9 cellular contexts compared by ENCODE assay signal in the genomic region with DNA sequence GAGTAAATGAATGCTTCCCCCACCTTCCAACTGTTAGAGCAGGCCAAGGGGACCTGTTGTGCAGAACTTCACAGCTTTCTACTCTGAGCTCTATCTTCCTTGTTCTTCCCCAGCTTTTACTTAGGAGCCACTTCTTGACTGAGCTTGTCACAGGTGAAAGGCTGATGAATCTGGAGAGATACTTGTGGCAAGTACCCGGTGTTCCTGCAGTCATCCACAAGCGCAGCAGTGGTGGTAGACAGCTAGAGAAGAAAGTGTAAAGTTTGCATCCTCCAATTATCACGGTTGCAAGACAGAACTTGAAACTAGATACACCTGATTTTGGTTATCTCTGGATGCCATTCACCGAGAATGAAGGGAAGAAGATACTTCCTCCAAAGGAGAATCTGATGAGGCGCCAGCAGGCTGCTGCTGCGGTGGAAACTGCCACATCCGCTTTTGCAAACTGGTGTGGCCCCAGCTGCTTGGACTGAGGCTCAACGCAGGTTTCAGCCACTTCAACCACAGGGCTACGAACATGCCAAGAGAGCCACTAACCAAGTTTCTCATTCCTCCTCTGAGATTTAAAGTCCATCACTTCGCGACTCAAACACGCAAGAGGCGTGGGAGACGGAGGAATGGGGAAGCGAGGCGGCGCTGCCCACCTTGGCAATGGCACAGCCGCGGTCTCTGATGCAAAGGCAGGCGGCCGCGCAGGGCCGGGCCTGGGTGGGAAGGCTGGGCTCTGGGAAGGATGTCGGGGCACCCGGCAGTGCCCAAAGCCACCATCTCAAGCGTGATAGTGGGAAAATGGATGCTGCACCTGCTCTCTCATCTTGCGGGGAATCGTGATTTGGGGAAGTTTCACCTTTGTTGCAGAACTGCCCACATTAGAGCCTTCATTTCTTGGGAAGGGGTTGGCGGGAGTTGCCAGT. TPM values are rescaled to one million over a fixed set of nuclear protein-coding genes. Genes with fewer than 3 reads are reported as not detected.
DNase-seq lines count a peak whose midpoint lies in the region; ATAC-seq and TF ChIP-seq lines count a peak whose summit lies in the region.
"Had no signal": no experiment of that assay in that cellular context is flagged by ENCODE, and none has a peak within 500 bp of the region (broad histone marks: within the 10 kb centered on the region; RNA-seq: fewer than 3 reads in every experiment).

No MANE protein-coding gene starts in this region.

- peak overlapping the region; percentile 91 for H3K4me2 ChIP-seq in osteoblast (ENCODE audit: insufficient read depth, low read length)

- H3K79me2 ChIP-seq in osteoblast (ENCODE audit: insufficient read depth, low read length), result no peaks in the 10 kb centered on the region

- peaks cover 11% of the 10 kb centered on the region for H3K4me1 ChIP-seq in osteoblast (ENCODE audit: insufficient read depth, low read length)

- no peak overlapping the region for H3K27ac Mint-ChIP-seq in activated CD4-positive, alpha-beta memory T cell treated with anti-CD3 and anti-CD28 coated beads, Interleukin-2, amount 10 ng/mL, durations not matched to agents 7 days and 5 days

- H3K27me3 ChIP-seq in HL-60 (ENCODE audit: insufficient read depth, poor library complexity, severe bottlenecking) (peaks cover 17% of the 10 kb centered on the region), osteoblast (ENCODE audit: insufficient read depth, low read length) (peaks cover 32% of the 10 kb centered on the region)

- peaks cover 23% of the 10 kb centered on the region for H3K4me1 Mint-ChIP-seq in activated CD4-positive, alpha-beta memory T cell treated with anti-CD3 and anti-CD28 coated beads, Interleukin-2, amount 10 ng/mL, durations not matched to agents 7 days and 5 days

- H3K27ac ChIP-seq in HL-60 (replicated peaks) (no peak overlapping the region), osteoblast (ENCODE audit: low read depth, low read length) (peak overlapping the region; percentile 28)

- H3K4me3 Mint-ChIP-seq in activated CD4-positive, alpha-beta memory T cell treated with anti-CD3 and anti-CD28 coated beads, Interleukin-2, amount 10 ng/mL, durations not matched to agents 7 days and 5 days, result peak overlapping the region; percentile 76

- POLR2A ChIA-PET in activated CD4-positive, alpha-beta memory T cell treated with anti-CD3 and anti-CD28 coated beads, Interleukin-2, amount 10 ng/mL, durations not matched to agents 7 days and 5 days (lab: Charles Lee), result interaction anchor here (1.2 kb wide), 1 partner anchor 42 kb away, joined by 3 read pairs; no protein-coding TSS in a partner anchor

- H4K20me1 ChIP-seq in osteoblast (ENCODE audit: insufficient read depth, low read length), result no peaks in the 10 kb centered on the region

- ATAC-seq in GM21423 (IDR thresholded peaks at IDR 0.05; ENCODE audit: unreplicated experiment), result peak; percentile 89

- no peaks in the 10 kb centered on the region for H3K9me3 ChIP-seq in osteoblast (ENCODE audit: low read depth, low read length)

- H3K4me3 ChIP-seq in HL-60 (replicated peaks; ENCODE audit: insufficient read depth, low read length) (no peak overlapping the region), foreskin fibroblast (ENCODE audit: low read depth in 1 of 2, low read length in 2 of 2) (peak overlapping the region; percentile 61 to 64), osteoblast (ENCODE audit: insufficient read depth, low read length) (peak overlapping the region; percentile 70)

- CTCF ChIA-PET in activated CD4-positive, alpha-beta memory T cell treated with anti-CD3 and anti-CD28 coated beads, Interleukin-2, amount 10 ng/mL, durations not matched to agents 7 days and 5 days (lab: Charles Lee), result interaction anchor here (1.2 kb wide), 1 partner anchor 197 kb away, joined by 3 read pairs; no protein-coding TSS in a partner anchor

- peak; percentile 22 for DNase-seq in ELF-1 (ENCODE audit: low read depth, low spot score)
- peak; percentile 49 to 96 for DNase-seq in HL-60 (ENCODE audit: low read depth in 1 of 2, low spot score in 1 of 2)
- DNase-seq in activated CD4-positive, alpha-beta memory T cell treated with anti-CD3 and anti-CD28 coated beads, Interleukin-2, amount 10 ng/mL, durations not matched to agents 7 days and 5 days, result peak; percentile 60
- DNase-seq in foreskin fibroblast, result no peak
- DNase-seq in osteoblast (ENCODE audit: insufficient read length, low spot score, missing footprints), result peak; percentile 83
- DNase-seq in HK-2 (ENCODE audit: unreplicated experiment), result no peak
- no peak for DNase-seq in posterior vena cava (ENCODE audit: low spot score)

- no peaks in the 10 kb centered on the region for H3K36me3 ChIP-seq in osteoblast (ENCODE audit: insufficient read depth, low read length)

- H3K9me3 Mint-ChIP-seq in activated CD4-positive, alpha-beta memory T cell treated with anti-CD3 and anti-CD28 coated beads, Interleukin-2, amount 10 ng/mL, durations not matched to agents 7 days and 5 days, result no peaks in the 10 kb centered on the region

- H2AFZ ChIP-seq in osteoblast (ENCODE audit: low read length), result peak overlapping the region; percentile 91

- intact Hi-C loops in posterior vena cava (cut with DNase I), result no loop called here

- TF ChIP-seq CTCF in HL-60 (IDR thresholded peaks at IDR 0.05; ENCODE audit: insufficient read depth, low read length) (no peak), foreskin fibroblast (IDR thresholded peaks at IDR 0.05; ENCODE audit: low read depth, low read length) (no peak), osteoblast (IDR thresholded peaks at IDR 0.05; ENCODE audit: extremely low read depth, low read depth, low read length) (no peak)

- no peaks in the 10 kb centered on the region for H3K36me3 Mint-ChIP-seq in activated CD4-positive, alpha-beta memory T cell treated with anti-CD3 and anti-CD28 coated beads, Interleukin-2, amount 10 ng/mL, durations not matched to agents 7 days and 5 days (ENCODE audit: low read depth)

- peaks cover 54% of the 10 kb centered on the region for H3K27me3 Mint-ChIP-seq in activated CD4-positive, alpha-beta memory T cell treated with anti-CD3 and anti-CD28 coated beads, Interleukin-2, amount 10 ng/mL, durations not matched to agents 7 days and 5 days

RNA-seq across cellular contexts. Expression of a gene that starts 1.3 kb away (rescaled TPM):
- total RNA-seq in activated CD4-positive, alpha-beta memory T cell treated with anti-CD3 and anti-CD28 coated beads, Interleukin-2, amount 10 ng/mL, durations not matched to agents 7 days and 5 days, result under 1 TPM; 0.05 to 0.18 TPM
- total RNA-seq in osteoblast (4.4 and 4.7 TPM in 2 replicates), posterior vena cava (1 to 10 TPM in 1 of 2 donors, under 1 TPM in 1; 0.88 to 1.2 TPM)
- total RNA-seq: T-helper 2 cell treated with Interferon-gamma antibody and Interleukin-4, amounts not matched to agents 100 ng/mL and 5 ng/mL, for 36 hours had no signal

Comparison
In these comparisons a context has a peak if more than half of its experiments do, and no peak if none do; other contexts are left out.
1. DNase-seq: peak in ELF-1 (single experiment), HL-60 (2 of 2), activated CD4-positive, alpha-beta memory T cell treated with anti-CD3 and anti-CD28 coated beads, Interleukin-2, amount 10 ng/mL, durations not matched to agents 7 days and 5 days (single experiment) and osteoblast (single experiment); none in foreskin fibroblast (0 of 2), HK-2 (single experiment) and posterior vena cava (single experiment).